Comparison of ENCODE assay signal across 8 cellular contexts in genomic region chr3:14946749-14947104, GRCh38. TPM values are rescaled to one million over a fixed set of nuclear protein-coding genes. Genes with fewer than 3 reads are reported as not detected.
DNase-seq lines count a peak whose midpoint lies in the region; ATAC-seq lines count a peak whose summit lies in the region.

No MANE protein-coding gene starts in this region.

- no peak for ATAC-seq in activated T-helper 17 cell treated with anti-CD3 and anti-CD28 coated beads, Interleukin-2, amount 50 U/mL, for 72 hours (replicated peaks)

- H3K36me3 ChIP-seq in iPS-20b (ENCODE audit: insufficient read depth, low read depth, low read length) (peaks cover 58% of the 10 kb centered on the region), stomach smooth muscle (ENCODE audit: control insufficient read depth in 2 of 2, insufficient read depth in 2 of 2, low read length in 2 of 2) (peaks cover 9 to 11% of the 10 kb centered on the region in 2 donors)

- H3K9ac ChIP-seq in iPS-20b (ENCODE audit: low read depth, low read length) (peak overlapping the region; percentile 87), stomach smooth muscle (ENCODE audit: low read length in 2 of 2) (peak overlapping the region; percentile 83 to 93)

- no peaks in the 10 kb centered on the region for H3K9me3 ChIP-seq in iPS-20b (ENCODE audit: insufficient read depth, low read depth, low read length)
- no peaks in the 10 kb centered on the region for H3K9me3 ChIP-seq in stomach smooth muscle (ENCODE audit: control insufficient read depth in 2 of 2, low read length in 2 of 2)

- peak overlapping the region; percentile 97 for H3K27ac Mint-ChIP-seq in activated T-helper 17 cell treated with anti-CD3 and anti-CD28 coated beads, Interleukin-2, amount 50 U/mL, for 72 hours

- H3K4me3 ChIP-seq in iPS-20b (ENCODE audit: low read length) (peak overlapping the region; percentile 90), stomach smooth muscle (ENCODE audit: low read length in 2 of 2) (peak overlapping the region; percentile 81 to 88)

- H3K9me3 Mint-ChIP-seq in activated T-helper 17 cell treated with anti-CD3 and anti-CD28 coated beads, Interleukin-2, amount 50 U/mL, for 72 hours, result no peaks in the 10 kb centered on the region

- no peaks in the 10 kb centered on the region for H3K27me3 Mint-ChIP-seq in activated T-helper 17 cell treated with anti-CD3 and anti-CD28 coated beads, Interleukin-2, amount 50 U/mL, for 72 hours

- H3K36me3 Mint-ChIP-seq in activated T-helper 17 cell treated with anti-CD3 and anti-CD28 coated beads, Interleukin-2, amount 50 U/mL, for 72 hours (ENCODE audit: low read depth), result peaks cover 68% of the 10 kb centered on the region

- no peaks in the 10 kb centered on the region for H3K27me3 ChIP-seq in iPS-20b (ENCODE audit: insufficient read depth, low read length)
- H3K27me3 ChIP-seq in stomach smooth muscle (ENCODE audit: control insufficient read depth in 1 of 2, insufficient read depth in 2 of 2, low read length in 2 of 2), result no peaks in the 10 kb centered on the region

- DNase-seq in NCI-H1092 treated with DMSO at 0.1 percent for 48 hours (lab: John Stamatoyannopoulos, UW), result peak; percentile 45
- no peak for DNase-seq in NCI-H1092 (lab: John Stamatoyannopoulos, UW)
- no peak for DNase-seq in DMS53 (lab: John Stamatoyannopoulos, UW)
- no peak for DNase-seq in amygdala (lab: John Stamatoyannopoulos, UW)
- DNase-seq in HuH-7 (ENCODE audit: low spot score), result no peak

- H3K4me1 ChIP-seq in iPS-20b (ENCODE audit: insufficient read depth, low read length) (0 out of 2 replicates have a peak, but pooled peaks cover 6% of the 10 kb centered on the region), stomach smooth muscle (ENCODE audit: control insufficient read depth, insufficient read depth, low read length) (peaks cover 14% of the 10 kb centered on the region)

- H3K27ac ChIP-seq in iPS-20b (ENCODE audit: low read length), result peak overlapping the region; percentile 68
- peak overlapping the region; percentile 96 for H3K27ac ChIP-seq in stomach smooth muscle (ENCODE audit: low read length)

- H3K4me1 Mint-ChIP-seq in activated T-helper 17 cell treated with anti-CD3 and anti-CD28 coated beads, Interleukin-2, amount 50 U/mL, for 72 hours, result peaks cover 16% of the 10 kb centered on the region

- peak overlapping the region; percentile 98 for H3K4me3 Mint-ChIP-seq in activated T-helper 17 cell treated with anti-CD3 and anti-CD28 coated beads, Interleukin-2, amount 50 U/mL, for 72 hours

RNA-seq across cellular contexts. Expression of gene NR2C2, which starts 0.7 kb away (rescaled TPM):
- 10 to 100 TPM; 45.4 to 50.6 TPM for total RNA-seq in activated T-helper 17 cell treated with anti-CD3 and anti-CD28 coated beads, Interleukin-2, amount 50 U/mL, for 72 hours
